27 cellular contexts compared by ENCODE assay signal in the genomic region with DNA sequence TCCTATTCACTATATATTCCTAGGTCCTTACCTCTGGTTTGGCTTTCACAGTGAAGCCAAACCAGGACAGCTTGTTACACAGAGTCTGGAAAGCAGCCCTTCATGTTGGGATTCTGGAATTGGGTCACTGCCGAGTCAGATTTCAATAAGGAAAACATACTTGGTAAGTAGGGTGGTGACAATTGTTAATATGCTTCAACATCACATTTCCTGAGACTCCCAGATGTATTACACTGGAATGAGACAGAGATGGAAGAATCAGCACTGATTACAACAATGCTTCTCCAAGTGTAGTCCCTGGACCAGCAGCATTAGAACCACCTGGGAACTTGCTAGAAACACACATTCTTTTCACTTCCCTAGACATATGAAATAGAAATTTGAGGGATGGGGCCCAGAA.
DNase-seq lines count a peak whose midpoint lies in the region; ATAC-seq and TF ChIP-seq lines count a peak whose summit lies in the region.
"Had no signal": no experiment of that assay in that cellular context is flagged by ENCODE, and none has a peak within 500 bp of the region (broad histone marks: within the 10 kb centered on the region; RNA-seq: fewer than 3 reads in every experiment).

No MANE protein-coding gene starts in this region.

- H2AFZ ChIP-seq in PC-9: 0 out of 2 replicates have a peak overlapping the region, but pooled peaks have one; percentile 41

- H3K9me2 ChIP-seq in PC-9 (ENCODE audit: insufficient read depth): no peaks in the 10 kb centered on the region; the same call in 1 of the 2 replicates

- H4K20me1 ChIP-seq in PC-9 (ENCODE audit: insufficient read depth): no peaks in the 10 kb centered on the region
- H4K20me1 ChIP-seq: BLaER1 treated with 17β-estradiol and CSF1 and Interleukin-3, amounts not matched to agents 10 nM and 100 nM had no signal

- no peaks in the 10 kb centered on the region for H3F3A ChIP-seq in PC-9 (ENCODE audit: insufficient read depth, low read depth)

- no peaks in the 10 kb centered on the region for H3K79me2 ChIP-seq in PC-9 (ENCODE audit: low read depth)

- H3K36me3 ChIP-seq in PC-9 (ENCODE audit: low read depth): no peaks in the 10 kb centered on the region
- H3K36me3 ChIP-seq: BLaER1 treated with 17β-estradiol and CSF1 and Interleukin-3, amounts not matched to agents 10 nM and 100 nM had no signal

- no peaks in the 10 kb centered on the region for H3K27me3 ChIP-seq in PC-9 (ENCODE audit: insufficient read depth, low read depth)
- H3K27me3 ChIP-seq: BLaER1 treated with 17β-estradiol and CSF1 and Interleukin-3, amounts not matched to agents 10 nM and 100 nM had no signal

- intact Hi-C loops in Right ventricle myocardium superior (cut with DNase I) (no loop called here), left cardiac atrium (cut with DNase I) (no loop called here), PC-9 (cut with micrococcal nuclease; ENCODE audit: unreplicated experiment) (no loop called here)

- no peaks in the 10 kb centered on the region for H3K9me3 ChIP-seq in PC-9 (ENCODE audit: insufficient read depth, low read depth)
- H3K9me3 ChIP-seq: BLaER1 treated with 17β-estradiol and CSF1 and Interleukin-3, amounts not matched to agents 10 nM and 100 nM had no signal

- POLR2A ChIA-PET in PC-9 (lab: Charles Lee; ENCODE audit: unreplicated experiment): no interaction called here

- CTCF ChIA-PET in PC-9 (lab: Charles Lee): no interaction called here

- H3K27ac ChIP-seq in PC-9: no peak overlapping the region
- H3K27ac ChIP-seq: BLaER1 treated with 17β-estradiol and CSF1 and Interleukin-3, amounts not matched to agents 10 nM and 100 nM had no signal

- no peak for TF ChIP-seq CTCF in PC-9 (conservative IDR thresholded peaks at IDR 0.05)
- no peak for TF ChIP-seq CTCF in fibroblast of the aortic adventitia (IDR thresholded peaks at IDR 0.05; ENCODE audit: insufficient read depth, low read length)

- peak; percentile 26 for ATAC-seq in Right ventricle myocardium superior (ENCODE audit: poor library complexity)
- no peak for ATAC-seq in left cardiac atrium
- ATAC-seq: HepG2, K562, PC-3 had no signal

- no peak overlapping the region for H3K4me2 ChIP-seq in PC-9
- H3K4me2 ChIP-seq: BLaER1 treated with 17β-estradiol and CSF1 and Interleukin-3, amounts not matched to agents 10 nM and 100 nM had no signal

- DNase-seq in Right ventricle myocardium superior (no peak), left cardiac atrium (no peak), PC-9 (no peak), fibroblast of the aortic adventitia (ENCODE audit: low read depth) (peak; percentile 72), stromal cell of bone marrow (ENCODE audit: low read depth) (peak; percentile 20), hepatic stellate cell (ENCODE audit: low spot score) (no peak), GDM1 (lab: John Stamatoyannopoulos, UW) (no peak), mucosa of gallbladder (ENCODE audit: low spot score) (no peak)
- DNase-seq: 8988T; ACHN; AML-193; CD4-positive, alpha-beta T cell; H9; Kasumi-1; MV-4-11; NCI-H1105 treated with DMSO at 0.1 percent for 48 hours; NCI-H2029 treated with DMSO at 0.1 percent for 48 hours; NCI-H446 treated with DMSO at 0.1 percent for 48 hours; NCI-H526; NCI-H82; NK-92 treated with Interleukin-12 subunit alpha and Interleukin-12 subunit beta, amount 100 ng/mL, for 24 hours; PC-3; RPMI8226; SHP77 treated with DMSO at 0.1 percent for 48 hours had no signal

- no TSS peak for BruUV-seq in PC-9 (replicated peaks; lab: Mats Ljungman, UMichigan)

- no peak overlapping the region for H3K4me3 ChIP-seq in PC-9
- H3K4me3 ChIP-seq in fibroblast of the aortic adventitia (ENCODE audit: low read depth, low read length): no peak overlapping the region
- H3K4me3 ChIP-seq: BLaER1 treated with 17β-estradiol and CSF1 and Interleukin-3, amounts not matched to agents 10 nM and 100 nM; K562 had no signal

- peaks cover 5% of the 10 kb centered on the region; the same call in 1 of the 2 replicates for H3K4me1 ChIP-seq in PC-9 (replicated peaks; ENCODE audit: insufficient read depth)
- H3K4me1 ChIP-seq: BLaER1 treated with 17β-estradiol and CSF1 and Interleukin-3, amounts not matched to agents 10 nM and 100 nM had no signal

Comparison
In these comparisons a context has a peak if more than half of its experiments do, and no peak if none do; other contexts are left out.
1. DNase-seq: peak in fibroblast of the aortic adventitia (single experiment) and stromal cell of bone marrow (single experiment); none in Right ventricle myocardium superior (single experiment), left cardiac atrium (single experiment), PC-9 (0 of 2), hepatic stellate cell (single experiment), GDM1 (single experiment) and mucosa of gallbladder (single experiment).